In genomic region chr4:2788101-2788500, GRCh38 we compare ENCODE assay signal across 13 cellular contexts. TPM values are rescaled to one million over a fixed set of nuclear protein-coding genes. Genes with fewer than 3 reads are reported as not detected.
DNase-seq lines count a peak whose midpoint lies in the region; ATAC-seq and TF ChIP-seq lines count a peak whose summit lies in the region.
"Had no signal": no experiment of that assay in that cellular context is flagged by ENCODE, and none has a peak within 500 bp of the region (broad histone marks: within the 10 kb centered on the region; RNA-seq: fewer than 3 reads in every experiment).

No MANE protein-coding gene starts in this region.

- ATAC-seq in CD4-positive, alpha-beta T cell (ENCODE audit: poor library complexity): no peak
- ATAC-seq in central memory CD8-positive, alpha-beta T cell (replicated peaks; ENCODE audit: extremely low read depth, poor library complexity, severe bottlenecking): no peak
- ATAC-seq in gastrocnemius medialis: no peak

- H3K27me3 ChIP-seq in CD4-positive, alpha-beta T cell (ENCODE audit: control insufficient read depth, insufficient read depth, low read length): no peaks in the 10 kb centered on the region
- no peaks in the 10 kb centered on the region for H3K27me3 ChIP-seq in gastrocnemius medialis

- peak overlapping the region; percentile 93 for H3K27ac Mint-ChIP-seq in CD4-positive, alpha-beta T cell
- peak overlapping the region; percentile 82 for H3K27ac Mint-ChIP-seq in central memory CD8-positive, alpha-beta T cell (ENCODE audit: low read depth)

- POLR2A ChIA-PET in CD4-positive, alpha-beta T cell (lab: Charles Lee): interaction anchor here (0.7 to 3.7 kb wide), 6 partner anchors 11 to 74 kb away, joined by 3 to 24 read pairs (median 5); no protein-coding TSS in a partner anchor
- POLR2A ChIA-PET in HEK293 (lab: Yijun Ruan, JAX): no interaction called here

- no peaks in the 10 kb centered on the region for H3K4me1 ChIP-seq in HEK293 (ENCODE audit: control insufficient read depth, insufficient read depth, low read length)
- peaks cover 11 to 20% of the 10 kb centered on the region in 2 donors for H3K4me1 ChIP-seq in gastrocnemius medialis
- H3K4me1 ChIP-seq: parathyroid adenoma had no signal

- H3K4me3 ChIP-seq in HEK293 (ENCODE audit: low read depth, low read length): no peak overlapping the region
- no peak overlapping the region for H3K4me3 ChIP-seq in gastrocnemius medialis
- H3K4me3 ChIP-seq: SK-N-MC had no signal

- no peak for DNase-seq in CD4-positive, alpha-beta T cell
- DNase-seq in central memory CD8-positive, alpha-beta T cell (ENCODE audit: low spot score in 2 of 2): no peak
- DNase-seq in gastrocnemius medialis (no peak), inferior parietal cortex (ENCODE audit: extremely low spot score) (no peak)
- DNase-seq in NK-92 treated with Interleukin-12 subunit alpha and Interleukin-12 subunit beta, amount 100 ng/mL, for 24 hours (lab: John Stamatoyannopoulos, UW): no peak
- no peak for DNase-seq in stimulated activated CD4-positive, alpha-beta T cell treated with anti-CD3 and anti-CD28 coated beads, Interleukin-4, amount 100 ng/mL, for 1 hour
- DNase-seq: GOT3; NCI-H774; stimulated activated CD4-positive, alpha-beta T cell treated with anti-CD3 and anti-CD28 coated beads, Interleukin-2, amount 100 ng/mL, for 24 hours; stimulated activated naive CD4-positive, alpha-beta T cell treated with Interleukin-2 at 50 U/mL for 16 hours had no signal

- peaks cover 47% of the 10 kb centered on the region for H3K4me1 Mint-ChIP-seq in CD4-positive, alpha-beta T cell (ENCODE audit: low read depth)
- peaks cover 53% of the 10 kb centered on the region for H3K4me1 Mint-ChIP-seq in central memory CD8-positive, alpha-beta T cell

- H3K27ac ChIP-seq in CD4-positive, alpha-beta T cell (ENCODE audit: low read depth, low read length): peak overlapping the region; percentile 86
- H3K27ac ChIP-seq in HEK293 (ENCODE audit: extremely low read depth, low read depth, low read length) (no peak overlapping the region), gastrocnemius medialis (peak overlapping the region; percentile 34 to 69 (median 66))
- H3K27ac ChIP-seq: parathyroid adenoma, SK-N-MC had no signal

- no peak for TF ChIP-seq POLR2A in gastrocnemius medialis (IDR thresholded peaks at IDR 0.05)

- H3K36me3 Mint-ChIP-seq in CD4-positive, alpha-beta T cell (ENCODE audit: low read depth): no peaks in the 10 kb centered on the region
- H3K36me3 Mint-ChIP-seq in central memory CD8-positive, alpha-beta T cell (ENCODE audit: insufficient read depth): peaks cover 2% of the 10 kb centered on the region

- H3K36me3 ChIP-seq in HEK293 (ENCODE audit: control insufficient read depth in 2 of 2, insufficient read depth in 1 of 2, low read length in 2 of 2): no peaks in the 10 kb centered on the region
- no peaks in the 10 kb centered on the region for H3K36me3 ChIP-seq in gastrocnemius medialis

- TF ChIP-seq CTCF in CD4-positive, alpha-beta T cell (IDR thresholded peaks at IDR 0.05): no peak
- TF ChIP-seq CTCF in HEK293 (tag by site-specific recombination; IDR thresholded peaks at IDR 0.05): no peak
- TF ChIP-seq CTCF in gastrocnemius medialis (IDR thresholded peaks at IDR 0.05 in 4 of 5, conservative IDR thresholded peaks at IDR 0.05 in 1 of 5): no peak

- no peaks in the 10 kb centered on the region for H3K27me3 Mint-ChIP-seq in CD4-positive, alpha-beta T cell
- no peaks in the 10 kb centered on the region for H3K27me3 Mint-ChIP-seq in central memory CD8-positive, alpha-beta T cell

- H3K9me3 Mint-ChIP-seq in CD4-positive, alpha-beta T cell: peaks cover 6% of the 10 kb centered on the region
- H3K9me3 Mint-ChIP-seq in central memory CD8-positive, alpha-beta T cell: peaks cover 9% of the 10 kb centered on the region

- in situ Hi-C loops in gastrocnemius medialis (cut with MboI; ENCODE audit: low sequenced_read_pairs in 4 of 4): no loop called here

- H3K4me3 Mint-ChIP-seq in CD4-positive, alpha-beta T cell: no peak overlapping the region
- peak overlapping the region; percentile 60 for H3K4me3 Mint-ChIP-seq in central memory CD8-positive, alpha-beta T cell

- CTCF ChIA-PET in CD4-positive, alpha-beta T cell (lab: Charles Lee): no interaction called here
- CTCF ChIA-PET in HEK293 (lab: Yijun Ruan, JAX): no interaction called here

- H3K9me3 ChIP-seq in CD4-positive, alpha-beta T cell (ENCODE audit: control insufficient read depth, low read length): no peaks in the 10 kb centered on the region
- no peaks in the 10 kb centered on the region for H3K9me3 ChIP-seq in HEK293 (ENCODE audit: control insufficient read depth, insufficient read depth, low read depth, low read length)
- H3K9me3 ChIP-seq in gastrocnemius medialis: no peaks in the 10 kb centered on the region

- intact Hi-C loops in CD4-positive, alpha-beta T cell (cut with DNase I, micrococcal nuclease): no loop called here
- intact Hi-C loops in gastrocnemius medialis (cut with DNase I; ENCODE audit: low total_unique reads): no loop called here

TF ChIP-seq in HEK293, 187 proteins besides CTCF, POLR2A, EP300 and RAD21:
- TF ChIP-seq ZNF48 (tag by site-specific recombination; IDR thresholded peaks at IDR 0.05) (no peak), GLIS1 (tag by site-specific recombination; IDR thresholded peaks at IDR 0.05) (peak; percentile 27), ZNF518A (tag by site-specific recombination; conservative IDR thresholded peaks at IDR 0.05; ENCODE audit: low read depth) (no peak), ZNF37A (tag by site-specific recombination; IDR thresholded peaks at IDR 0.05) (no peak), ZNF645 (tag by site-specific recombination; IDR thresholded peaks at IDR 0.05) (no peak), ZNF404 (tag by site-specific recombination; IDR thresholded peaks at IDR 0.05) (no peak), ZNF214 (tag by site-specific recombination; IDR thresholded peaks at IDR 0.05; ENCODE audit: borderline replicate concordance) (no peak)

RNA-seq across cellular contexts. Expression of gene SH3BP2, which starts 4.8 kb away (rescaled TPM):
- 10 to 100 TPM; 30.1 to 30.5 TPM for total RNA-seq in CD4-positive, alpha-beta T cell
- 10 to 100 TPM in 3 of 4 donors, 1 to 10 TPM in 1; 4.8 to 21.5 (median 12.0) TPM for total RNA-seq in gastrocnemius medialis

RNA-seq across cellular contexts. Expression of gene TNIP2, which starts 32.0 kb away (rescaled TPM):
- total RNA-seq in CD4-positive, alpha-beta T cell: 10 to 100 TPM; 43.8 to 49.1 TPM
- 10 to 100 TPM; 36.1 to 81.9 (median 66.5) TPM for total RNA-seq in gastrocnemius medialis

RNA-seq across cellular contexts. Expression of gene ADD1, which starts 55.5 kb away (rescaled TPM):
- total RNA-seq in CD4-positive, alpha-beta T cell: 100 to 1,000 TPM; 153 TPM
- 100 to 1,000 TPM; 144 to 255 (median 178) TPM for total RNA-seq in gastrocnemius medialis
